ENCODE assay signal across 25 cellular contexts in the genomic region with DNA sequence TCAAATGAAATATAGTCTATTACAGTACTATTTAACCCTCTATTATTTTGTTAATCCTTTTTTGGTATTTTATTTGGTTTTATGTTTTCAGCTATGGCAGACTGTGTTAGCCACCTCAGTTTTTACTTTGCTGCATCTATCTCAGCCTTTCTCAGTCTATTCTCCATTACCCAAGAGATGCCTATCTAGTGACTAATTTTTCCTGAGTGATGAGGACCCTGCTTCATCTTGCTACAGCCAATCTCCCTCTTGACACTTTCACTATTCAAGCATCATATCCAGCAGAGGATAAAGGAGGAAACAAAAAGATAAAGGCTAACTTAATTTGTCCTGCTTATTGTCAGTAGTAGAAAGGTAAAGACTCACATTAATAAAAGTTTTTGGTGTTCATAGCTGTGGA.
DNase-seq lines count a peak whose midpoint lies in the region; ATAC-seq and TF ChIP-seq lines count a peak whose summit lies in the region.
"Had no signal": no experiment of that assay in that cellular context is flagged by ENCODE, and none has a peak within 500 bp of the region (broad histone marks: within the 10 kb centered on the region; RNA-seq: fewer than 3 reads in every experiment).

No MANE protein-coding gene starts in this region.

- no peaks in the 10 kb centered on the region for H3F3A ChIP-seq in SK-N-SH (replicated peaks; ENCODE audit: insufficient read depth)

- H3K9me2 ChIP-seq in SK-N-SH, result no peaks in the 10 kb centered on the region

- no peak for TF ChIP-seq RAD21 in SK-N-SH (IDR thresholded peaks at IDR 0.05; ENCODE audit: low read length)

- peaks cover 5% of the 10 kb centered on the region for H3K36me3 Mint-ChIP-seq in chondrocyte (ENCODE audit: low read depth)
- H3K36me3 Mint-ChIP-seq: IgD-negative memory B cell had no signal

- no peak overlapping the region for H3K4me3 Mint-ChIP-seq in chondrocyte (ENCODE audit: unreplicated experiment)
- H3K4me3 Mint-ChIP-seq: CD4-positive, alpha-beta T cell; IgD-negative memory B cell had no signal

- H2AFZ ChIP-seq in SK-N-SH (ENCODE audit: low read depth) (no peak overlapping the region), neuronal stem cell (ENCODE audit: low read length) (no peak overlapping the region)

- no peaks in the 10 kb centered on the region for H3K79me1 ChIP-seq in neuronal stem cell (ENCODE audit: low read depth, low read length)

- no peaks in the 10 kb centered on the region for H3K27me3 Mint-ChIP-seq in chondrocyte (ENCODE audit: low read depth)

- no peak overlapping the region for H3K14ac ChIP-seq in neuronal stem cell (ENCODE audit: low read length)

- H2BK12ac ChIP-seq in neuronal stem cell (ENCODE audit: low read length), result no peak overlapping the region

- no peak overlapping the region for H3K4me3 ChIP-seq in SK-N-SH (ENCODE audit: low read depth in 2 of 2, low read length in 1 of 2)
- H3K4me3 ChIP-seq in neuronal stem cell (ENCODE audit: low read length in 2 of 2), result no peak overlapping the region
- H3K4me3 ChIP-seq: BLaER1 had no signal

- H3K79me2 ChIP-seq in SK-N-SH (ENCODE audit: insufficient read depth), result no peaks in the 10 kb centered on the region

- H3K9me3 Mint-ChIP-seq in chondrocyte (ENCODE audit: low read depth), result no peaks in the 10 kb centered on the region
- H3K9me3 Mint-ChIP-seq: CD4-positive, alpha-beta T cell; IgD-negative memory B cell had no signal

- H2BK5ac ChIP-seq in neuronal stem cell (ENCODE audit: low read length), result no peak overlapping the region

- H3K27me3 ChIP-seq in SK-N-SH (ENCODE audit: insufficient read depth), result no peaks in the 10 kb centered on the region
- no peaks in the 10 kb centered on the region for H3K27me3 ChIP-seq in neuronal stem cell (ENCODE audit: control insufficient read depth in 3 of 3, insufficient read depth in 3 of 3, low read depth in 1 of 3, low read length in 3 of 3)
- H3K27me3 ChIP-seq: BLaER1 had no signal

- H3K27ac Mint-ChIP-seq in chondrocyte (ENCODE audit: unreplicated experiment), result peak overlapping the region; percentile 52
- H3K27ac Mint-ChIP-seq: CD4-positive, alpha-beta T cell; IgD-negative memory B cell had no signal

- no peak for TF ChIP-seq EP300 in SK-N-SH (IDR thresholded peaks at IDR 0.05; ENCODE audit: borderline replicate concordance in 1 of 2, low read depth in 1 of 2, low read length in 1 of 2)

- no peaks in the 10 kb centered on the region for H3K9me3 ChIP-seq in SK-N-SH
- no peaks in the 10 kb centered on the region for H3K9me3 ChIP-seq in neuronal stem cell (replicated peaks in 1 of 2; ENCODE audit: control insufficient read depth in 2 of 2, insufficient read depth in 1 of 2, low read depth in 1 of 2, low read length in 2 of 2)
- H3K9me3 ChIP-seq: BLaER1 had no signal

- DNase-seq in SK-N-SH, result no peak
- DNase-seq in chondrocyte (ENCODE audit: low spot score), result no peak
- DNase-seq in kidney tubule cell (ENCODE audit: low spot score), result peak; percentile 38
- no peak for DNase-seq in UCSD-AML1 (lab: John Stamatoyannopoulos, UW; ENCODE audit: unreplicated experiment)
- no peak for DNase-seq in RWPE1 (ENCODE audit: low spot score)
- no peak for DNase-seq in neuronal stem cell (ENCODE audit: low spot score)
- DNase-seq: ACHN; CD4-positive, alpha-beta T cell; COR-L47; DMS79; GOT3; MV-4-11; NCI-H1105 treated with DMSO at 0.1 percent for 48 hours; NCI-H2029 treated with DMSO at 0.1 percent for 48 hours; NCI-H2171; NCI-H345; NCI-H524; NCI-H774; NK-92 treated with Interleukin-12 subunit alpha and Interleukin-12 subunit beta, amount 100 ng/mL, for 24 hours had no signal

- H3K4ac ChIP-seq in neuronal stem cell (ENCODE audit: low read length), result no peak overlapping the region

- H3K4me1 Mint-ChIP-seq in chondrocyte (ENCODE audit: low read depth), result peaks cover 53% of the 10 kb centered on the region
- H3K4me1 Mint-ChIP-seq: IgD-negative memory B cell had no signal

- no peaks in the 10 kb centered on the region for H4K20me1 ChIP-seq in SK-N-SH (ENCODE audit: insufficient read depth)
- H4K20me1 ChIP-seq: BLaER1 had no signal

- no peaks in the 10 kb centered on the region for H3K36me3 ChIP-seq in SK-N-SH (replicated peaks in 1 of 2; ENCODE audit: control insufficient read depth in 1 of 2, insufficient read depth in 2 of 2, low read length in 1 of 2)
- H3K36me3 ChIP-seq in neuronal stem cell (replicated peaks in 1 of 2; ENCODE audit: control insufficient read depth in 2 of 2, insufficient read depth in 2 of 2, low read length in 2 of 2), result no peaks in the 10 kb centered on the region
- H3K36me3 ChIP-seq: BLaER1 had no signal

- no peak overlapping the region for H3K23ac ChIP-seq in neuronal stem cell (ENCODE audit: low read depth, low read length, poor library complexity)

- no peak overlapping the region for H2BK15ac ChIP-seq in neuronal stem cell (ENCODE audit: low read length)

- H4K91ac ChIP-seq in neuronal stem cell (ENCODE audit: low read depth, low read length, poor library complexity), result no peak overlapping the region

- H3K27ac ChIP-seq in SK-N-SH (ENCODE audit: low read depth in 2 of 2, low read length in 1 of 2) (no peak overlapping the region), RWPE1 (no peak overlapping the region), neuronal stem cell (replicated peaks; ENCODE audit: low read length) (no peak overlapping the region)
- H3K27ac ChIP-seq: 22Rv1, BLaER1 had no signal

- H3K9ac ChIP-seq in SK-N-SH, result no peak overlapping the region
- no peak overlapping the region for H3K9ac ChIP-seq in neuronal stem cell (ENCODE audit: low read depth, low read length, poor library complexity)
- H3K9ac ChIP-seq: BLaER1 had no signal

- H3K4me2 ChIP-seq in SK-N-SH (no peak overlapping the region), neuronal stem cell (ENCODE audit: insufficient read depth, low read length, poor library complexity, severe bottlenecking) (no peak overlapping the region)
- H3K4me2 ChIP-seq: BLaER1 had no signal

- no peak overlapping the region for H2BK120ac ChIP-seq in neuronal stem cell (ENCODE audit: low read depth, low read length)

- CTCF ChIA-PET in SK-N-SH (lab: Yijun Ruan, JAX) (interaction anchor here (0.6 to 1.0 kb wide), 2 partner anchors 76 to 1101 kb away, joined by 3 read pairs; no protein-coding TSS in a partner anchor), RWPE1 (lab: Yijun Ruan, JAX) (no interaction called here)

- no peak for ATAC-seq in SK-N-SH treated with all-trans-retinoic acid at 6 μM for 48 hours
- no peak for ATAC-seq in GM21360 (IDR thresholded peaks at IDR 0.05; ENCODE audit: unreplicated experiment)
- ATAC-seq: HCT116 had no signal

- no peak for TF ChIP-seq CTCF in SK-N-SH (IDR thresholded peaks at IDR 0.05)
- TF ChIP-seq CTCF in chondrocyte (IDR thresholded peaks at IDR 0.05), result no peak
- TF ChIP-seq CTCF in RWPE1 (conservative IDR thresholded peaks at IDR 0.05; ENCODE audit: low read depth), result no peak

- H3K18ac ChIP-seq in neuronal stem cell (ENCODE audit: low read length), result no peak overlapping the region

- no peak overlapping the region for H4K8ac ChIP-seq in neuronal stem cell (ENCODE audit: low read depth, low read length)

- no peak overlapping the region for H2AK5ac ChIP-seq in neuronal stem cell (ENCODE audit: low read depth, low read length)

- H3K4me1 ChIP-seq in SK-N-SH (ENCODE audit: control insufficient read depth in 1 of 2, insufficient read depth in 2 of 2, low read depth in 1 of 2, low read length in 1 of 2), result no peaks in the 10 kb centered on the region; a peak in 2 of 4 replicates
- H3K4me1 ChIP-seq in neuronal stem cell (ENCODE audit: control insufficient read depth in 2 of 2, insufficient read depth in 1 of 2, low read depth in 1 of 2, low read length in 2 of 2), result peaks cover 4 to 7% of the 10 kb centered on the region in 2 donors
- H3K4me1 ChIP-seq: BLaER1 had no signal

- POLR2A ChIA-PET in SK-N-SH (lab: Yijun Ruan, JAX), result no interaction called here
- POLR2A ChIA-PET in RWPE1 (lab: Yijun Ruan, JAX; ENCODE audit: low non-redundant PET), result no interaction called here

TF ChIP-seq in SK-N-SH, 30 proteins besides CTCF, POLR2A, EP300 and RAD21:
- peak; percentile 23; the same call in 1 of the 2 replicates for TF ChIP-seq JUND (IDR thresholded peaks at IDR 0.05)
- TF ChIP-seq, protein P1, sequence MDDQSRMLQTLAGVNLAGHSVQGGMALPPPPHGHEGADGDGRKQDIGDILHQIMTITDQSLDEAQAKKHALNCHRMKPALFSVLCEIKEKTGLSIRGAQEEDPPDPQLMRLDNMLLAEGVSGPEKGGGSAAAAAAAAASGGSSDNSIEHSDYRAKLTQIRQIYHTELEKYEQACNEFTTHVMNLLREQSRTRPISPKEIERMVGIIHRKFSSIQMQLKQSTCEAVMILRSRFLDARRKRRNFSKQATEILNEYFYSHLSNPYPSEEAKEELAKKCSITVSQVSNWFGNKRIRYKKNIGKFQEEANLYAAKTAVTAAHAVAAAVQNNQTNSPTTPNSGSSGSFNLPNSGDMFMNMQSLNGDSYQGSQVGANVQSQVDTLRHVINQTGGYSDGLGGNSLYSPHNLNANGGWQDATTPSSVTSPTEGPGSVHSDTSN (IDR thresholded peaks at IDR 0.05), result 0 out of 2 replicates have a peak, but pooled peaks have one; percentile 16
- TF ChIP-seq SIN3A (IDR thresholded peaks at IDR 0.05; ENCODE audit: borderline replicate concordance, low read depth, low read length), result no peak

TF ChIP-seq in SK-N-SH treated with all-trans-retinoic acid at 6 μM for 48 hours, 23 proteins besides CTCF, POLR2A, EP300 and RAD21 (continues in another document):
- TF ChIP-seq, protein P2, sequence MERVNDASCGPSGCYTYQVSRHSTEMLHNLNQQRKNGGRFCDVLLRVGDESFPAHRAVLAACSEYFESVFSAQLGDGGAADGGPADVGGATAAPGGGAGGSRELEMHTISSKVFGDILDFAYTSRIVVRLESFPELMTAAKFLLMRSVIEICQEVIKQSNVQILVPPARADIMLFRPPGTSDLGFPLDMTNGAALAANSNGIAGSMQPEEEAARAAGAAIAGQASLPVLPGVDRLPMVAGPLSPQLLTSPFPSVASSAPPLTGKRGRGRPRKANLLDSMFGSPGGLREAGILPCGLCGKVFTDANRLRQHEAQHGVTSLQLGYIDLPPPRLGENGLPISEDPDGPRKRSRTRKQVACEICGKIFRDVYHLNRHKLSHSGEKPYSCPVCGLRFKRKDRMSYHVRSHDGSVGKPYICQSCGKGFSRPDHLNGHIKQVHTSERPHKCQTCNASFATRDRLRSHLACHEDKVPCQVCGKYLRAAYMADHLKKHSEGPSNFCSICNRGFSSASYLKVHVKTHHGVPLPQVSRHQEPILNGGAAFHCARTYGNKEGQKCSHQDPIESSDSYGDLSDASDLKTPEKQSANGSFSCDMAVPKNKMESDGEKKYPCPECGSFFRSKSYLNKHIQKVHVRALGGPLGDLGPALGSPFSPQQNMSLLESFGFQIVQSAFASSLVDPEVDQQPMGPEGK (CRISPR knock-in tag; IDR thresholded peaks at IDR 0.05; ENCODE audit: borderline replicate concordance), result no peak
- no peak for TF ChIP-seq GLIS3 (CRISPR knock-in tag; IDR thresholded peaks at IDR 0.05)
- no peak for TF ChIP-seq ZFP3 (CRISPR knock-in tag; IDR thresholded peaks at IDR 0.05)
